Comparison of ENCODE assay signal across 8 cellular contexts in the genomic region with DNA sequence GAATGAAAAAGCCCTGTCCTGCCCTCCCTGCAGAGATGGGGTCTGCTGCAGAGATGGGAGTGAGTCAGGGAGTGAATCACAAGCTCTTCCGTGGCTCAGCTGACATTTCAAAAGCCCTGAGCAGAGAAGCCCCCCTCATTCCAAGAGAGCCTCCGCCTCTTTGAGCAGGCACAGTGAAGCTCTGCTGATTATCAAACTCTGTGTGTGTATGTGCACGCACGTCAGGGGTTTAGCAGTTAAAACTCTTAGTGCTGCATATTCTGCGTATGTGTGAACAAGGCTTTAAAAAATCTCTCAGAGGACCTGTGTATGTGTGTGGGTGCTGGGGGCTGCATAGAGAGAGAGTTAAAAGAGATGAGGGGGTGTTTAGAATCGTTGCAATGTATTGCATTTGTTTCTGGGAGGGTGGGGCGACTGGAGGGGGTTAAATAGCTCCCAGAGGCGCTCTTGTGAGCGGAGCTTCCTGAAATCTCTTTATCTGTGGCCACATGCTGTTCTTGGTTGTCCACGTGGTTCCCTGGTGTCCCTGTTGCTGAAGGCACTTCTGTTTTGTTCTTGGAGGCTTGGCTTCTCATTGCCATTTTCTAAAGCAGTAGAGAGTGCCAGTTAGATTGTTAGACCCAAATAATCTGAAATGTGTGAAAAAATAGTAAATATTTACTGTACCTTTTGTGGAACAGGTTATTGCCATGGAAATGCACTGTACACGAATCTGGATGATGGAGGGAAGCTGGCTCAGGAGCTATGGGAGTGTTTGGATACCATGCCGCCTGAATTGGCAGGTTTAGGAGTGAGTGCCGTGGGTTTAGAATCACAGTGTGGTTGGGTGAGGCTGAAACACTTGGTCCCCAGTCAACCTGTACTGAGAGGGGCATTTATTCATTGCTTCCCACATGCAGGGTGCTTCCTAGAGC.
DNase-seq lines count a peak whose midpoint lies in the region; ATAC-seq, FAIRE-seq and TF ChIP-seq lines count a peak whose summit lies in the region.

No MANE protein-coding gene starts in this region.

- H3K4me3 ChIP-seq in A673 (ENCODE audit: low read depth, low read length, poor library complexity, severe bottlenecking) (peak overlapping the region; percentile 19), testis (no peak overlapping the region)

- FAIRE-seq in RCC 7860 (lab: Jason Lieb, UNC) = no peak

- no peaks in the 10 kb centered on the region for H3K36me3 ChIP-seq in A673 (ENCODE audit: insufficient read depth, low read length, poor library complexity, severe bottlenecking)
- no peaks in the 10 kb centered on the region for H3K36me3 ChIP-seq in testis (ENCODE audit: low read depth, missing control alignments)

- peaks cover 6% of the 10 kb centered on the region for H3K36me3 Mint-ChIP-seq in activated T-helper 17 cell treated with anti-CD3 and anti-CD28 coated beads, Interleukin-2, amount 50 U/mL, for 72 hours (ENCODE audit: low read depth)

- peak; percentile 17 for ATAC-seq in activated T-helper 17 cell treated with anti-CD3 and anti-CD28 coated beads, Interleukin-2, amount 50 U/mL, for 72 hours (replicated peaks)
- ATAC-seq in HG02763 (IDR thresholded peaks at IDR 0.05; ENCODE audit: unreplicated experiment) (no peak), HG02759 (IDR thresholded peaks at IDR 0.05; ENCODE audit: unreplicated experiment) (no peak)

- WGBS in testis, 2 donors = 37 to 42% methylated on average over 12 to 13 of the region's 13 CpGs

- DNase-seq in A673 (ENCODE audit: low spot score) = peak; percentile 92
- DNase-seq in MV-4-11 (lab: John Stamatoyannopoulos, UW) = peak; percentile 81
- peak; percentile 32 for DNase-seq in left kidney (ENCODE audit: low read depth, low spot score)
- DNase-seq in testis = peak; percentile 68
- no peak for DNase-seq in RCC 7860 (ENCODE audit: low spot score)

- no peaks in the 10 kb centered on the region for H3K27me3 Mint-ChIP-seq in activated T-helper 17 cell treated with anti-CD3 and anti-CD28 coated beads, Interleukin-2, amount 50 U/mL, for 72 hours

- H3K4me3 Mint-ChIP-seq in activated T-helper 17 cell treated with anti-CD3 and anti-CD28 coated beads, Interleukin-2, amount 50 U/mL, for 72 hours = peak overlapping the region; percentile 72

- peaks cover 60% of the 10 kb centered on the region for H3K4me1 Mint-ChIP-seq in activated T-helper 17 cell treated with anti-CD3 and anti-CD28 coated beads, Interleukin-2, amount 50 U/mL, for 72 hours

- H3K27me3 ChIP-seq in A673 (replicated peaks; ENCODE audit: insufficient read depth, low read depth, low read length, poor library complexity) = no peaks in the 10 kb centered on the region
- H3K27me3 ChIP-seq in testis = no peaks in the 10 kb centered on the region

- no peak for TF ChIP-seq POLR2A in testis (IDR thresholded peaks at IDR 0.05)

- H3K9me3 ChIP-seq in A673 (ENCODE audit: low read depth, low read length, poor library complexity, severe bottlenecking) = no peaks in the 10 kb centered on the region
- no peaks in the 10 kb centered on the region for H3K9me3 ChIP-seq in testis

- CTCF ChIA-PET in A673 (lab: Charles Lee) = interaction anchor here (0.6 to 1.6 kb wide), 5 partner anchors 14 to 224 kb away, joined by 3 to 7 read pairs (median 5); no protein-coding TSS in a partner anchor

- no peaks in the 10 kb centered on the region for H3K9me3 Mint-ChIP-seq in activated T-helper 17 cell treated with anti-CD3 and anti-CD28 coated beads, Interleukin-2, amount 50 U/mL, for 72 hours

- H3K4me1 ChIP-seq in A673 (ENCODE audit: insufficient read depth, low read length, poor library complexity, severe bottlenecking) = peaks cover 60% of the 10 kb centered on the region
- H3K4me1 ChIP-seq in testis = peaks cover 7% of the 10 kb centered on the region

- POLR2A ChIA-PET in A673 (lab: Charles Lee; ENCODE audit: low non-redundant PET) = interaction anchor here (0.6 to 0.9 kb wide), 3 partner anchors 13 to 97 kb away, joined by 3 to 6 read pairs (median 3); no protein-coding TSS in a partner anchor

- H3K27ac ChIP-seq in A673 (ENCODE audit: low read depth, low read length, poor library complexity, severe bottlenecking) (peak overlapping the region; percentile 94), testis (no peak overlapping the region)

- BruUV-seq in A673 (replicated peaks; lab: Mats Ljungman, UMichigan) = no TSS peak

- intact Hi-C loops in A673 (cut with micrococcal nuclease; ENCODE audit: unreplicated experiment) = loop anchor here (2.0 to 5.0 kb wide), 3 partner anchors 14 to 60 kb away; no protein-coding TSS in a partner anchor
- intact Hi-C loops in testis (cut with DNase I; ENCODE audit: low total_unique reads) = no loop called here

- TF ChIP-seq CTCF in A673 (conservative IDR thresholded peaks at IDR 0.05; ENCODE audit: low read depth, low read length) (no peak), testis (IDR thresholded peaks at IDR 0.05) (no peak)

- peak overlapping the region; percentile 87 for H3K27ac Mint-ChIP-seq in activated T-helper 17 cell treated with anti-CD3 and anti-CD28 coated beads, Interleukin-2, amount 50 U/mL, for 72 hours
